21 cellular contexts compared by ENCODE assay signal in the genomic region with DNA sequence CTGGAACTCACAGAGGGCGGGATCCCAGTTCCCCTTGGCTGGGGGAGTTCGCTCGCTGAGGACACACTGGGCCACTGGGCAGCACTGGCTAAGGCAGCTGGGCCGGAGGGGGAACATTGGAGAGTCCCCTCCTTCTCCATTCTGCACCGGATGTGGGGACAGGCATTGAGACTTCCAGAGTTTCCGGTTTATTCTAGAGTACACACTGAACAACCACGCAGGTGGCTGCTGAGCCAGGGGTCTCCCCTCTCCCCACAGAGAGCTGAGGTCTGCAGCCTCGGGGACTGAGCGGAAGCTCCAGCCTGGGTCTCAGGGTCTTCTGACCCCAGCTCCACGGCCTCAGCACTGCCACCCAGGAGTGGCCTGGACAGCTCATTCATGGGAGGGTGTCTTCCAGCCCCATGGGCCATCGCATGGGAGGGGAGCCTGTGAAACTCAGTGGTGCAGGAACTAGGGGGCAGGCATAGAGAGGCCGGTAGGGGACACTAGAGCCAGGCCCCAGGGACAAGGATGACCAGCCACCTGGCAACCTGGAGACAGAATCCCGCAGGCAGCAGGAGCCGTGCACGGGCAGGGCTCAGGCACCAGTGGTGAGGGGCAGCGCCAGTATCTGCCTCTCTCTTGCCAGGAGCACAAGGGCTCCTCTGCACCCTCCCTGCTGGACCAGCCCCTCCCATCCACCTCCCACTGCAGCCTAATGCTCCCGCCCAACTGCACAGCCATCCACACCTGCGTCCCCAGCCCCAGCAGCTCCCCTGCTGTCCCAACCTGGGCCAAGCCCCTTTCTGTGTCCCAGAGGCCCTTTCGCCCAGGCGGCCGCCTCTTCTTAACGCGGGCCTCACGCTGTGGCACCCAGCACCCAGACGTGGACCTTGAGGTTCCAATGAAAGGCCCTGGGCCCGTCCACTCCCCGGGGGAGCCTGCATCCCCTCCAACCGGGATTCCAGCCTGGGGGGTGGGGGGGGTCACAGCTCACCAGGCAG. TPM values are rescaled to one million over a fixed set of nuclear protein-coding genes. Genes with fewer than 3 reads are reported as not detected.
DNase-seq lines count a peak whose midpoint lies in the region; ATAC-seq and TF ChIP-seq lines count a peak whose summit lies in the region.
"Had no signal": no experiment of that assay in that cellular context is flagged by ENCODE, and none has a peak within 500 bp of the region (broad histone marks: within the 10 kb centered on the region; RNA-seq: fewer than 3 reads in every experiment).

No MANE protein-coding gene starts in this region.

- ATAC-seq in psoas muscle, result no peak
- ATAC-seq: activated CD4-positive, CD25-positive, alpha-beta regulatory T cell treated with anti-CD3 and anti-CD28 coated beads, Interleukin-2, amount 50 U/mL, for 24 hours; CD8-positive, alpha-beta T cell; foreskin keratinocyte; naive thymus-derived CD4-positive, alpha-beta T cell had no signal

- in situ Hi-C loops in KBM-7 (cut with MboI; ENCODE audit: low pct_unique_long_range_greater_than_20kb, low sequenced_read_pairs), result no loop called here

- intact Hi-C loops in psoas muscle (cut with DNase I), result no loop called here

- H3K27ac ChIP-seq in psoas muscle, result no peak overlapping the region
- H3K27ac ChIP-seq: colonic mucosa, foreskin keratinocyte, SJCRH30, uterus had no signal

- 82 to 88% (median 84%) methylated on average over 26 to 28 of the region's 28 CpGs for WGBS in psoas muscle, 3 donors

- H3K9me3 ChIP-seq in psoas muscle, result no peaks in the 10 kb centered on the region
- H3K9me3 ChIP-seq: colonic mucosa, SJCRH30, uterus had no signal

- H3K27me3 ChIP-seq in psoas muscle (ENCODE audit: insufficient read depth in 3 of 3, low read length in 2 of 3), result no peaks in the 10 kb centered on the region
- H3K27me3 ChIP-seq: colonic mucosa, foreskin keratinocyte, SJCRH30, uterus had no signal

- DNase-seq in activated effector memory CD4-positive, alpha-beta T cell treated with anti-CD3 and anti-CD28 coated beads, Interleukin-2, amount 50 U/mL, for 16 hours, result peak; percentile 56
- no peak for DNase-seq in activated effector memory CD4-positive, alpha-beta T cell treated with Interleukin-2 at 50 U/mL for 16 hours
- DNase-seq in KBM-7 (peak; percentile 64), islet precursor cell (peak; percentile 49), psoas muscle (peak; percentile 10 to 64), DMS53 treated with DMSO at 0.1 percent for 48 hours (lab: John Stamatoyannopoulos, UW; ENCODE audit: unreplicated experiment) (no peak), nucleus accumbens (lab: John Stamatoyannopoulos, UW) (no peak), HK-2 (ENCODE audit: unreplicated experiment) (no peak)
- DNase-seq: ACHN; activated naive CD4-positive, alpha-beta T cell treated with Interleukin-2 at 50 U/mL for 16 hours; colonic mucosa; DMS79 treated with DMSO at 0.1 percent for 48 hours; foreskin keratinocyte; naive thymus-derived CD4-positive, alpha-beta T cell; NCI-H510A; retina; stimulated activated CD4-positive, alpha-beta T cell treated with anti-CD3 and anti-CD28 coated beads, Interleukin-1b, Interleukin-23, amount 100 ng/mL, for 48 hours had no signal

- H3K4me3 ChIP-seq in psoas muscle, result no peak overlapping the region
- H3K4me3 ChIP-seq: colonic mucosa, SJCRH30, uterus had no signal

- peaks cover 29% of the 10 kb centered on the region for H3K4me1 ChIP-seq in psoas muscle
- H3K4me1 ChIP-seq: colonic mucosa, foreskin keratinocyte, uterus had no signal

- no peak for TF ChIP-seq CTCF in psoas muscle (IDR thresholded peaks at IDR 0.05)

- no peaks in the 10 kb centered on the region for H3K36me3 ChIP-seq in psoas muscle (ENCODE audit: insufficient read depth in 1 of 2, low read depth in 1 of 2)
- H3K36me3 ChIP-seq: colonic mucosa, SJCRH30, uterus had no signal

RNA-seq across cellular contexts. Expression of a gene that starts 45.1 kb away (rescaled TPM):
- 100 to 1,000 TPM; 115 to 180 (median 142) TPM for total RNA-seq in psoas muscle
- polyA plus RNA-seq in psoas muscle, result 100 to 1,000 TPM in 2 of 3 donors, 10 to 100 TPM in 1; 85.4 to 116 (median 103) TPM

Comparison
In these comparisons a context has a peak if more than half of its experiments do, and no peak if none do; other contexts are left out.
1. DNase-seq: peak in activated effector memory CD4-positive, alpha-beta T cell treated with anti-CD3 and anti-CD28 coated beads, Interleukin-2, amount 50 U/mL, for 16 hours (single experiment), KBM-7 (single experiment), islet precursor cell (single experiment) and psoas muscle (2 of 2); none in activated effector memory CD4-positive, alpha-beta T cell treated with Interleukin-2 at 50 U/mL for 16 hours (single experiment), DMS53 treated with DMSO at 0.1 percent for 48 hours (single experiment), nucleus accumbens (0 of 56) and HK-2 (single experiment).